22 cellular contexts compared by ENCODE assay signal in the genomic region with DNA sequence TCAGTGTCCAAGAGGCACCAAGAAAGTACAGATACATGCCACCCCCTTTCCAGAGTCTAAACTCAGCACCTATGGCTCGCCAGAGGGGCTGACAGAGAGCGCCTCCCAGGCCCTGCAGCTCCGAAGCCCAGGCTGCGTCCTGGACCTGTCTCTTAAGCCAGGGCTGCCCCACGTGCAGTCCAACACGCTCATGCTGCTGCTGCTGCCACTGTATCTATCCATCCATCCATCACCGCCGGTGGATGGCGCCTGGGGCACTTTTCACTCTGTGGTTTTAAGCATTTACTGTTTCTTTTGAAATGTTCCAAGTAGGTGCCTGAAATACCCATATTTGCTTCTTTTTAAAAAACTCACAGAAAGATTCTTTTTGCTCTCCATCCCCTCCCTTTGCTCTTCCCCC. TPM values are rescaled to one million over a fixed set of nuclear protein-coding genes. Genes with fewer than 3 reads are reported as not detected.
DNase-seq lines count a peak whose midpoint lies in the region; ATAC-seq and TF ChIP-seq lines count a peak whose summit lies in the region.
"Had no signal": no experiment of that assay in that cellular context is flagged by ENCODE, and none has a peak within 500 bp of the region (broad histone marks: within the 10 kb centered on the region; RNA-seq: fewer than 3 reads in every experiment).

No MANE protein-coding gene starts in this region.

- no peaks in the 10 kb centered on the region for H4K20me1 ChIP-seq in SK-N-SH (ENCODE audit: insufficient read depth)

- ATAC-seq in SK-N-SH treated with all-trans-retinoic acid at 6 μM for 48 hours (no peak), GM21390 (IDR thresholded peaks at IDR 0.05; ENCODE audit: unreplicated experiment) (no peak), GM19351 (IDR thresholded peaks at IDR 0.05; ENCODE audit: unreplicated experiment) (no peak)
- ATAC-seq: activated CD8-positive, alpha-beta T cell treated with anti-CD3 and anti-CD28 coated beads for 36 hours; Right ventricle myocardium inferior; T-helper 17 cell had no signal

- peaks cover 26 to 56% of the 10 kb centered on the region in 2 experiments; a peak in 3 of 4 replicates for H3K4me1 ChIP-seq in SK-N-SH (ENCODE audit: control insufficient read depth in 1 of 2, insufficient read depth in 2 of 2, low read depth in 1 of 2, low read length in 1 of 2)
- peaks cover 31 to 47% of the 10 kb centered on the region in 2 donors for H3K4me1 ChIP-seq in thyroid gland
- H3K4me1 ChIP-seq: A549, colonic mucosa, uterus had no signal

- H3K4me3 ChIP-seq in SK-N-SH (ENCODE audit: low read depth in 2 of 2, low read length in 1 of 2) (no peak overlapping the region), thyroid gland (replicated peaks in 1 of 3) (no peak overlapping the region)
- H3K4me3 ChIP-seq: A549, colonic mucosa, uterus had no signal

- H3K4me2 ChIP-seq in SK-N-SH, result no peak overlapping the region
- H3K4me2 ChIP-seq: A549 had no signal

- TF ChIP-seq EP300 in SK-N-SH (IDR thresholded peaks at IDR 0.05; ENCODE audit: borderline replicate concordance in 1 of 2, low read depth in 1 of 2, low read length in 1 of 2), result no peak

- DNase-seq in SK-N-SH (peak; percentile 82), NCI-H1694 treated with DMSO at 0.1 percent for 48 hours (lab: John Stamatoyannopoulos, UW) (peak; percentile 18), thyroid gland (peak; percentile 69 to 77), DMS 273 treated with DMSO at 0.1 percent for 48 hours (lab: John Stamatoyannopoulos, UW) (no peak)
- DNase-seq: activated CD8-positive, alpha-beta T cell treated with anti-CD3 and anti-CD28 coated beads for 36 hours; activated naive CD4-positive, alpha-beta T cell treated with anti-CD3 and anti-CD28 coated beads, Interleukin-2, amount 50 U/mL, for 16 hours; activated T-cell treated with anti-CD3 and anti-CD28 coated beads, Interleukin-2, amount 50 U/mL, for 1 hour; colonic mucosa; DMS153; endodermal cell; head of caudate nucleus; NCI-H1436 treated with DMSO at 0.1 percent for 48 hours; NCI-H446 treated with DMSO at 0.1 percent for 48 hours; nucleus accumbens; T-helper 17 cell; uterus had no signal

- intact Hi-C loops in thyroid gland (cut with DNase I), result no loop called here

- TF ChIP-seq POLR2A in thyroid gland (IDR thresholded peaks at IDR 0.05), result no peak

- H3K27me3 ChIP-seq in SK-N-SH (ENCODE audit: insufficient read depth), result no peaks in the 10 kb centered on the region
- no peaks in the 10 kb centered on the region for H3K27me3 ChIP-seq in thyroid gland
- H3K27me3 ChIP-seq: colonic mucosa, uterus had no signal

- TF ChIP-seq RAD21 in SK-N-SH (IDR thresholded peaks at IDR 0.05; ENCODE audit: low read length), result peak; percentile 37; the same call in 1 of the 2 replicates

- no peaks in the 10 kb centered on the region for H3K79me2 ChIP-seq in SK-N-SH (ENCODE audit: insufficient read depth)

- TF ChIP-seq CTCF in SK-N-SH (IDR thresholded peaks at IDR 0.05) (no peak), VCaP (conservative IDR thresholded peaks at IDR 0.05) (peak; percentile 54), thyroid gland (IDR thresholded peaks at IDR 0.05) (peak in 1 of 6 experiments; percentile 18)

- H3K36me3 ChIP-seq in SK-N-SH (replicated peaks in 1 of 2; ENCODE audit: control insufficient read depth in 1 of 2, insufficient read depth in 2 of 2, low read length in 1 of 2), result no peaks in the 10 kb centered on the region
- no peaks in the 10 kb centered on the region for H3K36me3 ChIP-seq in thyroid gland
- H3K36me3 ChIP-seq: colonic mucosa, uterus had no signal

- peaks cover 17% of the 10 kb centered on the region for H3F3A ChIP-seq in SK-N-SH (replicated peaks; ENCODE audit: insufficient read depth)

- H3K9me3 ChIP-seq in SK-N-SH (no peaks in the 10 kb centered on the region), thyroid gland (no peaks in the 10 kb centered on the region)
- H3K9me3 ChIP-seq: A549, colonic mucosa, uterus had no signal

- POLR2A ChIA-PET in SK-N-SH (lab: Yijun Ruan, JAX), result no interaction called here

- H3K27ac ChIP-seq in SK-N-SH (ENCODE audit: low read depth in 2 of 2, low read length in 1 of 2), result peak overlapping the region in 1 of 2 experiments; percentile 85; a peak in 2 of 4 replicates
- H3K27ac ChIP-seq in VCaP, result peak overlapping the region; percentile 95
- peak overlapping the region; percentile 89 to 99 (median 97) for H3K27ac ChIP-seq in thyroid gland
- H3K27ac ChIP-seq: A549, colonic mucosa, uterus had no signal

- no peaks in the 10 kb centered on the region for H3K9me2 ChIP-seq in SK-N-SH

- WGBS in SK-N-SH (ENCODE audit: low lambda C conversion rate), result 78% methylated on average over 9 of the region's 9 CpGs
- whole genome bisulfite sequencing in thyroid gland, 2 donors, result 53 to 57% methylated on average over 9 of the region's 9 CpGs

- no peak overlapping the region for H2AFZ ChIP-seq in SK-N-SH (ENCODE audit: low read depth)

- CTCF ChIA-PET in SK-N-SH (lab: Yijun Ruan, JAX), result interaction anchor here (1.0 kb wide), 1 partner anchor 11 kb away, joined by 5 read pairs; no protein-coding TSS in a partner anchor

- H3K9ac ChIP-seq in SK-N-SH, result no peak overlapping the region

TF ChIP-seq in SK-N-SH, 30 proteins besides CTCF, POLR2A, EP300 and RAD21:
- TF ChIP-seq FOSL2 (IDR thresholded peaks at IDR 0.05; ENCODE audit: borderline replicate concordance, low read depth), result no peak
- peak; percentile 90 for TF ChIP-seq MXI1 (IDR thresholded peaks at IDR 0.05; ENCODE audit: low read depth, low read length)
- 0 out of 2 replicates have a peak, but pooled peaks have one; percentile 8 for TF ChIP-seq SMC3 (IDR thresholded peaks at IDR 0.05; ENCODE audit: low read depth, low read length)
- TF ChIP-seq TCF12 (IDR thresholded peaks at IDR 0.05), result no peak
- TF ChIP-seq, protein P1, sequence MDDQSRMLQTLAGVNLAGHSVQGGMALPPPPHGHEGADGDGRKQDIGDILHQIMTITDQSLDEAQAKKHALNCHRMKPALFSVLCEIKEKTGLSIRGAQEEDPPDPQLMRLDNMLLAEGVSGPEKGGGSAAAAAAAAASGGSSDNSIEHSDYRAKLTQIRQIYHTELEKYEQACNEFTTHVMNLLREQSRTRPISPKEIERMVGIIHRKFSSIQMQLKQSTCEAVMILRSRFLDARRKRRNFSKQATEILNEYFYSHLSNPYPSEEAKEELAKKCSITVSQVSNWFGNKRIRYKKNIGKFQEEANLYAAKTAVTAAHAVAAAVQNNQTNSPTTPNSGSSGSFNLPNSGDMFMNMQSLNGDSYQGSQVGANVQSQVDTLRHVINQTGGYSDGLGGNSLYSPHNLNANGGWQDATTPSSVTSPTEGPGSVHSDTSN (IDR thresholded peaks at IDR 0.05), result 0 out of 2 replicates have a peak, but pooled peaks have one; percentile 20
TF ChIP-seq in SK-N-SH: peak in this region for 3.

TF ChIP-seq in SK-N-SH treated with all-trans-retinoic acid at 6 μM for 48 hours, 23 proteins besides CTCF, POLR2A, EP300 and RAD21:
- TF ChIP-seq ISL1 (CRISPR knock-in tag; IDR thresholded peaks at IDR 0.05), result no peak
- no peak for TF ChIP-seq BACH2 (CRISPR knock-in tag; IDR thresholded peaks at IDR 0.05; ENCODE audit: borderline replicate concordance)

RNA-seq across cellular contexts. Expression of a gene that starts 41.8 kb away (rescaled TPM):
- polyA plus RNA-seq in SK-N-SH (2012; rRNA removed), result 48.3 and 49.1 TPM in 2 replicates
- polyA plus RNA-seq in SK-N-SH (2012; cell fraction: cytosol; rRNA removed), result 30.5 and 43.7 TPM in 2 replicates
- 84.7 and 105 TPM in 2 replicates for polyA plus RNA-seq in SK-N-SH (2012; cell fraction: nucleus; rRNA removed)
- 10 to 100 TPM; 62.5 to 89.5 (median 70.0) TPM for total RNA-seq in thyroid gland
